ENCODE assay signal across 1 cellular context in the genomic region with DNA sequence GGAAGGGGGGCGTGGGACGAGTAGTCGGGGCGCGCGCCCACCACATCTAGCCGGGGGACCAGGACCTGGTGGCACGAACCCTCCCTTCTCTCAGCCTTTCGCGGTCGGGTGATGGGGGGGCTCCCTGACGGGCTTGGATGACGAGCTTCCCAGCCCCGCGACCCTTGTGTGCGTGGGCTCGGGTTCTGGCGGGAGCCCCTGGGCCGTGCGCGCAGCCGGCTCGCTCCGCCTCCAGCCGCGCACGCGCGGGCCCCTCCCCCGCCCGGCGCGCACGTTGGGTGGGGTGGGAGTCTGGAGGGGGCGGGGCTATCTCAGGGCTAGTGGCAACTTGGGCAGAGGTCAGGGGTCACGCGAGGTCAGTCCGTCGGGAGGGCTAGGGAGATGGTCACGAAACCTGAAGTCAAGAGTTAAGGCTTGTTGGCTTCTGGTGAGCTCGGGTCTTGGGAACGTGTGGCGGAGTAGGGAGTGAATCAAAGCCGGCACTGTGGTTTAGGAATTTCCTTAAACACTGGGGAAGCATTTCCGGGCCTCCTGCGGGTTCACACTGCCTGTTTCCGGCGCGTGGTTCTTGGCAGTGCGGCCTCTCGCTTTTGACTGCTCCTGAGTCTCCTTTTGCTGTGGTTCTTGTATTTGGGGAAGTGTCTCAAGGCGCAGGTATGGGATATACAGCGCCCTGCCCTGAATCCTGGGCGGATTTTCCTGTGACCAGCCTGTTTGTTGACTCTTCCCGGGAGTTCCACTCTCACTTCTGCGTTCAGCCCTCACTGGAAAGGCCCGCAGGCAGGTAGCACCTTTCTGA.
TF ChIP-seq lines count a peak whose summit lies in the region.

Gene SRCAP, plus strand, starts transcription at position 356 of the 799 bp plus-strand sequence. CDS start 1,654 bp downstream, outside the sequence.

TF ChIP-seq in HepG2, 621 proteins besides CTCF, POLR2A, EP300 and RAD21 (continued from another document and continues in another):
- TF ChIP-seq, protein P1, sequence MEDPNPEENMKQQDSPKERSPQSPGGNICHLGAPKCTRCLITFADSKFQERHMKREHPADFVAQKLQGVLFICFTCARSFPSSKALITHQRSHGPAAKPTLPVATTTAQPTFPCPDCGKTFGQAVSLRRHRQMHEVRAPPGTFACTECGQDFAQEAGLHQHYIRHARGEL (CRISPR knock-in tag; IDR thresholded peaks at IDR 0.05), result no peak
- no peak for TF ChIP-seq ZNF101 (CRISPR knock-in tag; IDR thresholded peaks at IDR 0.05; ENCODE audit: borderline replicate concordance, low read depth)
- no peak for TF ChIP-seq SNAI1 (CRISPR knock-in tag; IDR thresholded peaks at IDR 0.05; ENCODE audit: borderline replicate concordance)
- TF ChIP-seq HOXA3 (CRISPR knock-in tag; IDR thresholded peaks at IDR 0.05), result peak; percentile 62; the same call in 1 of the 2 replicates
- TF ChIP-seq ZBTB4 (CRISPR knock-in tag; IDR thresholded peaks at IDR 0.05; ENCODE audit: borderline replicate concordance), result no peak
- no peak for TF ChIP-seq ZNF24 (IDR thresholded peaks at IDR 0.05)
- TF ChIP-seq PPARG (CRISPR knock-in tag; conservative IDR thresholded peaks at IDR 0.05), result peak; percentile 84
- TF ChIP-seq TBX2 (CRISPR knock-in tag; IDR thresholded peaks at IDR 0.05; ENCODE audit: borderline replicate concordance), result no peak; the same call in 1 of the 2 replicates
- TF ChIP-seq BORCS8-MEF2B (CRISPR knock-in tag; IDR thresholded peaks at IDR 0.05), result peak; percentile 94
- TF ChIP-seq NFKBIZ (CRISPR knock-in tag; IDR thresholded peaks at IDR 0.05), result no peak
- TF ChIP-seq NFAT5 (CRISPR knock-in tag; IDR thresholded peaks at IDR 0.05), result no peak; the same call in 1 of the 2 replicates
- TF ChIP-seq BRD4 (CRISPR knock-in tag; IDR thresholded peaks at IDR 0.05), result no peak
- TF ChIP-seq, protein P2, sequence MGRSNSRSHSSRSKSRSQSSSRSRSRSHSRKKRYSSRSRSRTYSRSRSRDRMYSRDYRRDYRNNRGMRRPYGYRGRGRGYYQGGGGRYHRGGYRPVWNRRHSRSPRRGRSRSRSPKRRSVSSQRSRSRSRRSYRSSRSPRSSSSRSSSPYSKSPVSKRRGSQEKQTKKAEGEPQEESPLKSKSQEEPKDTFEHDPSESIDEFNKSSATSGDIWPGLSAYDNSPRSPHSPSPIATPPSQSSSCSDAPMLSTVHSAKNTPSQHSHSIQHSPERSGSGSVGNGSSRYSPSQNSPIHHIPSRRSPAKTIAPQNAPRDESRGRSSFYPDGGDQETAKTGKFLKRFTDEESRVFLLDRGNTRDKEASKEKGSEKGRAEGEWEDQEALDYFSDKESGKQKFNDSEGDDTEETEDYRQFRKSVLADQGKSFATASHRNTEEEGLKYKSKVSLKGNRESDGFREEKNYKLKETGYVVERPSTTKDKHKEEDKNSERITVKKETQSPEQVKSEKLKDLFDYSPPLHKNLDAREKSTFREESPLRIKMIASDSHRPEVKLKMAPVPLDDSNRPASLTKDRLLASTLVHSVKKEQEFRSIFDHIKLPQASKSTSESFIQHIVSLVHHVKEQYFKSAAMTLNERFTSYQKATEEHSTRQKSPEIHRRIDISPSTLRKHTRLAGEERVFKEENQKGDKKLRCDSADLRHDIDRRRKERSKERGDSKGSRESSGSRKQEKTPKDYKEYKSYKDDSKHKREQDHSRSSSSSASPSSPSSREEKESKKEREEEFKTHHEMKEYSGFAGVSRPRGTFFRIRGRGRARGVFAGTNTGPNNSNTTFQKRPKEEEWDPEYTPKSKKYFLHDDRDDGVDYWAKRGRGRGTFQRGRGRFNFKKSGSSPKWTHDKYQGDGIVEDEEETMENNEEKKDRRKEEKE (IDR thresholded peaks at IDR 0.05), result no peak
- TF ChIP-seq ZNF776 (CRISPR knock-in tag; IDR thresholded peaks at IDR 0.05), result peak; percentile 43; the same call in 1 of the 2 replicates
- TF ChIP-seq ZBTB1 (CRISPR knock-in tag; IDR thresholded peaks at IDR 0.05; ENCODE audit: borderline replicate concordance), result no peak
- TF ChIP-seq AHR (CRISPR knock-in tag; IDR thresholded peaks at IDR 0.05), result no peak; the same call in 1 of the 2 replicates
- no peak for TF ChIP-seq ZNF605 (CRISPR knock-in tag; IDR thresholded peaks at IDR 0.05)
- TF ChIP-seq ZNF746 (CRISPR knock-in tag; IDR thresholded peaks at IDR 0.05), result no peak; the same call in 1 of the 2 replicates
- 0 out of 2 replicates have a peak, but pooled peaks have one; percentile 7 for TF ChIP-seq CBX5 (CRISPR knock-in tag; IDR thresholded peaks at IDR 0.05; ENCODE audit: borderline replicate concordance)
- no peak; the same call in 1 of the 2 replicates for TF ChIP-seq E2F5 (CRISPR knock-in tag; conservative IDR thresholded peaks at IDR 0.05)
- no peak for TF ChIP-seq UBTF (CRISPR knock-in tag; IDR thresholded peaks at IDR 0.05)
- peak; percentile 61; the same call in 1 of the 2 replicates for TF ChIP-seq HDAC2 (CRISPR knock-in tag; IDR thresholded peaks at IDR 0.05)
- no peak for TF ChIP-seq ZNF775 (CRISPR knock-in tag; IDR thresholded peaks at IDR 0.05; ENCODE audit: borderline replicate concordance)
- no peak; the same call in none of the 2 replicates for TF ChIP-seq IRX3 (CRISPR knock-in tag; IDR thresholded peaks at IDR 0.05; ENCODE audit: borderline replicate concordance, low read depth)
- TF ChIP-seq, protein P3, sequence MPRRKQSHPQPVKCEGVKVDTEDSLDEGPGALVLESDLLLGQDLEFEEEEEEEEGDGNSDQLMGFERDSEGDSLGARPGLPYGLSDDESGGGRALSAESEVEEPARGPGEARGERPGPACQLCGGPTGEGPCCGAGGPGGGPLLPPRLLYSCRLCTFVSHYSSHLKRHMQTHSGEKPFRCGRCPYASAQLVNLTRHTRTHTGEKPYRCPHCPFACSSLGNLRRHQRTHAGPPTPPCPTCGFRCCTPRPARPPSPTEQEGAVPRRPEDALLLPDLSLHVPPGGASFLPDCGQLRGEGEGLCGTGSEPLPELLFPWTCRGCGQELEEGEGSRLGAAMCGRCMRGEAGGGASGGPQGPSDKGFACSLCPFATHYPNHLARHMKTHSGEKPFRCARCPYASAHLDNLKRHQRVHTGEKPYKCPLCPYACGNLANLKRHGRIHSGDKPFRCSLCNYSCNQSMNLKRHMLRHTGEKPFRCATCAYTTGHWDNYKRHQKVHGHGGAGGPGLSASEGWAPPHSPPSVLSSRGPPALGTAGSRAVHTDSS (CRISPR knock-in tag; conservative IDR thresholded peaks at IDR 0.05), result no peak
- TF ChIP-seq, protein P4, sequence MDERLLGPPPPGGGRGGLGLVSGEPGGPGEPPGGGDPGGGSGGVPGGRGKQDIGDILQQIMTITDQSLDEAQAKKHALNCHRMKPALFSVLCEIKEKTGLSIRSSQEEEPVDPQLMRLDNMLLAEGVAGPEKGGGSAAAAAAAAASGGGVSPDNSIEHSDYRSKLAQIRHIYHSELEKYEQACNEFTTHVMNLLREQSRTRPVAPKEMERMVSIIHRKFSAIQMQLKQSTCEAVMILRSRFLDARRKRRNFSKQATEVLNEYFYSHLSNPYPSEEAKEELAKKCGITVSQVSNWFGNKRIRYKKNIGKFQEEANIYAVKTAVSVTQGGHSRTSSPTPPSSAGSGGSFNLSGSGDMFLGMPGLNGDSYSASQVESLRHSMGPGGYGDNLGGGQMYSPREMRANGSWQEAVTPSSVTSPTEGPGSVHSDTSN (CRISPR knock-in tag; IDR thresholded peaks at IDR 0.05), result no peak
- no peak for TF ChIP-seq ZNF205 (CRISPR knock-in tag; IDR thresholded peaks at IDR 0.05)
- TF ChIP-seq, protein P5, sequence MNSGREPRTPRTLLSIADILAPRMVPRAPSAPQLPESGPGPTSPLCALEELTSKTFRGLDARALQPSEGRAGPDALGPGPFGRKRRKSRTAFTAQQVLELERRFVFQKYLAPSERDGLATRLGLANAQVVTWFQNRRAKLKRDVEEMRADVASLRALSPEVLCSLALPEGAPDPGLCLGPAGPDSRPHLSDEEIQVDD (CRISPR knock-in tag; IDR thresholded peaks at IDR 0.05; ENCODE audit: borderline replicate concordance), result peak; percentile 25; the same call in 1 of the 2 replicates
- no peak for TF ChIP-seq MIXL1 (CRISPR knock-in tag; IDR thresholded peaks at IDR 0.05)
- TF ChIP-seq ZBTB14 (CRISPR knock-in tag; IDR thresholded peaks at IDR 0.05), result peak; percentile 92
- peak; percentile 38; the same call in 1 of the 2 replicates for TF ChIP-seq CHD2 (IDR thresholded peaks at IDR 0.05; ENCODE audit: low read depth, low read length)
- no peak for TF ChIP-seq ZNF747 (CRISPR knock-in tag; IDR thresholded peaks at IDR 0.05; ENCODE audit: borderline replicate concordance)
